Comparison of ENCODE assay signal across 29 cellular contexts in the genomic region with DNA sequence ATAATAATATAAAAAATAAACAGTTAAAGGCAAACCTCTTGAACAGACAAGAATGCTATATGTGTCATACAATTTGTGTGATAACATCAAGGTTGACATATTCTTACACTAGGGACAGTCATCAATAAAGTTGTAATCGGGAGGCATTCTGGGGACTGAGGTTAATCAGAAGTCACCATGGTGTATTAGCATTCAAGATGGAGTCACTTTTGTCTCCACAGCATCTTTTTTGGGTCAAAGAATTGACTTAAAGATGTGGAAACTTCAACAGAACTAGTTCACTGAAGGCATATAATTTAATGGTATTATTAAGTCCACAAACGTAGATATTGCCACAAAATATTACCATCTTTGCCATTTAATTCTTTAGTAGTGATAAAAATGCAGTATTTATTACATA.
"Had no signal": no experiment of that assay in that cellular context is flagged by ENCODE, and none has a peak within 500 bp of the region (broad histone marks: within the 10 kb centered on the region; RNA-seq: fewer than 3 reads in every experiment).

No MANE protein-coding gene starts in this region.

- H3K79me2 ChIP-seq: hepatocyte had no signal

- H3K27me3 Mint-ChIP-seq: naive B cell; progenitor cell of endocrine pancreas; stimulated activated memory B cell treated with anti-CD40 and anti-IgM and Interleukin-4, amounts not matched to agents 10 μg/mL and 1 μg/mL and 100 μg/mL, for 72 hours; stimulated activated naive CD8-positive, alpha-beta T cell treated with anti-CD3 and anti-CD28 coated beads, Interleukin-15, amount 100 ng/mL, for 72 hours; type B pancreatic cell had no signal

- H3K9ac ChIP-seq: neural progenitor cell had no signal

- ATAC-seq: natural killer cell; right lobe of liver; stimulated activated memory B cell treated with anti-CD40 and anti-IgM and Interleukin-4, amounts not matched to agents 10 μg/mL and 1 μg/mL and 100 μg/mL, for 72 hours; stimulated activated naive CD8-positive, alpha-beta T cell treated with anti-CD3 and anti-CD28 coated beads, Interleukin-15, amount 100 ng/mL, for 72 hours had no signal

- H3K4me3 Mint-ChIP-seq: immature natural killer cell; mesothelial cell of epicardium; naive B cell; natural killer cell; nephron progenitor cell; neural progenitor cell; stimulated activated memory B cell treated with anti-CD40 and anti-IgM and Interleukin-4, amounts not matched to agents 10 μg/mL and 1 μg/mL and 100 μg/mL, for 72 hours; stimulated activated naive CD8-positive, alpha-beta T cell treated with anti-CD3 and anti-CD28 coated beads, Interleukin-15, amount 100 ng/mL, for 72 hours; type B pancreatic cell had no signal

- FAIRE-seq: islet of Langerhans, kidney had no signal

- H3K27ac ChIP-seq: hepatocyte, left ventricle myocardium inferior, neural progenitor cell, neutrophil, ovary, right atrium auricular region, right lobe of liver, tibial nerve, uterus had no signal

- H3K36me3 ChIP-seq: left ventricle myocardium inferior, neural progenitor cell, neutrophil, ovary, right atrium auricular region, right lobe of liver, tibial nerve, uterus had no signal

- H2AFZ ChIP-seq: hepatocyte, neural progenitor cell had no signal

- DNase-seq: immature natural killer cell; kidney; left ventricle myocardium inferior; mesendoderm; naive B cell; natural killer cell; nephron progenitor cell; ovary; right lobe of liver; stimulated activated CD4-positive, alpha-beta T cell treated with anti-CD3 and anti-CD28 coated beads, Interleukin-1b, Interleukin-23, amount 100 ng/mL, for 48 hours; stimulated activated CD4-positive, alpha-beta T cell treated with anti-CD3 and anti-CD28 coated beads, Interleukin-2, amount 100 ng/mL, for 48 hours; stimulated activated CD4-positive, alpha-beta T cell treated with anti-CD3 and anti-CD28 coated beads, Interleukin-4, amount 100 ng/mL, for 4 hours; stimulated activated CD8-positive, alpha-beta memory T cell treated with anti-CD3 and anti-CD28 coated beads, Interleukin-4, amount 100 ng/mL, for 48 hours; stimulated activated naive CD4-positive, alpha-beta T cell treated with Interleukin-2 at 50 U/mL for 16 hours; stimulated activated naive CD8-positive, alpha-beta T cell treated with anti-CD3 and anti-CD28 coated beads, Interleukin-15, amount 100 ng/mL, for 72 hours; substantia nigra; uterus had no signal

- H3K4me3 ChIP-seq: hepatocyte, left ventricle myocardium inferior, lung, neural progenitor cell, ovary, right atrium auricular region, right lobe of liver, smooth muscle cell, tibial nerve, uterus had no signal

- H3K4me1 ChIP-seq: left ventricle myocardium inferior, neural progenitor cell, right atrium auricular region, right lobe of liver, tibial nerve, uterus had no signal

- H3K9me3 Mint-ChIP-seq: nephron progenitor cell, neural progenitor cell, type B pancreatic cell had no signal

- H3K36me3 Mint-ChIP-seq: immature natural killer cell; naive B cell; natural killer cell; neural progenitor cell; stimulated activated memory B cell treated with anti-CD40 and anti-IgM and Interleukin-4, amounts not matched to agents 10 μg/mL and 1 μg/mL and 100 μg/mL, for 72 hours had no signal

- H3K4me1 Mint-ChIP-seq: immature natural killer cell; naive B cell; natural killer cell; stimulated activated memory B cell treated with anti-CD40 and anti-IgM and Interleukin-4, amounts not matched to agents 10 μg/mL and 1 μg/mL and 100 μg/mL, for 72 hours; stimulated activated naive CD8-positive, alpha-beta T cell treated with anti-CD3 and anti-CD28 coated beads, Interleukin-15, amount 100 ng/mL, for 72 hours had no signal

- H3K4me2 ChIP-seq: hepatocyte, neural progenitor cell, smooth muscle cell had no signal

- H3K27me3 ChIP-seq: hepatocyte, neural progenitor cell, neutrophil, ovary, right atrium auricular region, right lobe of liver, tibial nerve, uterus had no signal

- H3K27ac Mint-ChIP-seq: mesothelial cell of epicardium; naive B cell; natural killer cell; nephron progenitor cell; neural progenitor cell; progenitor cell of endocrine pancreas; stimulated activated memory B cell treated with anti-CD40 and anti-IgM and Interleukin-4, amounts not matched to agents 10 μg/mL and 1 μg/mL and 100 μg/mL, for 72 hours; stimulated activated naive CD8-positive, alpha-beta T cell treated with anti-CD3 and anti-CD28 coated beads, Interleukin-15, amount 100 ng/mL, for 72 hours; type B pancreatic cell had no signal

- H3K9me3 ChIP-seq: neutrophil, ovary, right atrium auricular region, right lobe of liver, uterus had no signal
